Comparison of ENCODE assay signal across 14 cellular contexts in genomic region chr17:82645516-82645915, GRCh38. TPM values are rescaled to one million over a fixed set of nuclear protein-coding genes. Genes with fewer than 3 reads are reported as not detected.
DNase-seq lines count a peak whose midpoint lies in the region; ATAC-seq and TF ChIP-seq lines count a peak whose summit lies in the region.
"Had no signal": no experiment of that assay in that cellular context is flagged by ENCODE, and none has a peak within 500 bp of the region (broad histone marks: within the 10 kb centered on the region; RNA-seq: fewer than 3 reads in every experiment).

No MANE protein-coding gene starts in this region.

- H3K4me1 Mint-ChIP-seq in activated CD8-positive, alpha-beta memory T cell treated with anti-CD3 and anti-CD28 coated beads, Interleukin-2, amount 10 ng/mL, durations not matched to agents 7 days and 5 days = peaks cover 16% of the 10 kb centered on the region
- peaks cover 33% of the 10 kb centered on the region in 2 donors for H3K4me1 Mint-ChIP-seq in effector memory CD8-positive, alpha-beta T cell (ENCODE audit: low read depth in 2 of 2)
- H3K4me1 Mint-ChIP-seq in progenitor cell of endocrine pancreas (ENCODE audit: low read depth) = peaks cover 13% of the 10 kb centered on the region

- POLR2A ChIA-PET in PC-3 (lab: Charles Lee; ENCODE audit: unreplicated experiment) = no interaction called here

- H3K9me3 ChIP-seq in PC-3 (ENCODE audit: low read length) = no peaks in the 10 kb centered on the region
- H3K9me3 ChIP-seq: thyroid gland had no signal

- H3K9me3 Mint-ChIP-seq in activated CD8-positive, alpha-beta memory T cell treated with anti-CD3 and anti-CD28 coated beads, Interleukin-2, amount 10 ng/mL, durations not matched to agents 7 days and 5 days (ENCODE audit: low read depth) = no peaks in the 10 kb centered on the region
- H3K9me3 Mint-ChIP-seq in effector memory CD8-positive, alpha-beta T cell = no peaks in the 10 kb centered on the region
- H3K9me3 Mint-ChIP-seq in progenitor cell of endocrine pancreas (ENCODE audit: low read depth) = no peaks in the 10 kb centered on the region

- peaks cover 77% of the 10 kb centered on the region for H3K79me2 ChIP-seq in PC-3 (ENCODE audit: low read length)

- DNase-seq in activated CD8-positive, alpha-beta memory T cell treated with anti-CD3 and anti-CD28 coated beads, Interleukin-2, amount 10 ng/mL, durations not matched to agents 7 days and 5 days = no peak
- DNase-seq in activated CD8-positive, alpha-beta memory T cell treated with anti-CD3 and anti-CD28 coated beads, Interleukin-2, amount 50 U/mL, for 4 hours = no peak
- DNase-seq in PC-3 (peak; percentile 40), progenitor cell of endocrine pancreas (ENCODE audit: low spot score, unreplicated experiment) (no peak), SKM-1 (lab: John Stamatoyannopoulos, UW; ENCODE audit: unreplicated experiment) (no peak), NCI-H510A treated with DMSO at 0.1 percent for 48 hours (lab: John Stamatoyannopoulos, UW) (no peak), DMS53 (lab: John Stamatoyannopoulos, UW) (no peak)
- DNase-seq in effector memory CD8-positive, alpha-beta T cell = no peak
- DNase-seq: activated CD8-positive, alpha-beta memory T cell treated with anti-CD3 and anti-CD28 coated beads, Interleukin-2, amount 50 U/mL, for 48 hours; erythroblast; midbrain; NCI-H2171; T-helper 9 cell; thyroid gland had no signal

- no peak overlapping the region for H3K27ac Mint-ChIP-seq in activated CD8-positive, alpha-beta memory T cell treated with anti-CD3 and anti-CD28 coated beads, Interleukin-2, amount 10 ng/mL, durations not matched to agents 7 days and 5 days
- peak overlapping the region in 1 of 2 donors; percentile 86 for H3K27ac Mint-ChIP-seq in effector memory CD8-positive, alpha-beta T cell
- H3K27ac Mint-ChIP-seq in progenitor cell of endocrine pancreas = peak overlapping the region; percentile 67

- H3K27ac ChIP-seq in PC-3 (ENCODE audit: low read length) = no peak overlapping the region
- H3K27ac ChIP-seq: thyroid gland had no signal

- no peak for ATAC-seq in activated CD8-positive, alpha-beta memory T cell treated with anti-CD3 and anti-CD28 coated beads, Interleukin-2, amount 10 ng/mL, durations not matched to agents 7 days and 5 days
- no peak for ATAC-seq in PC-3
- ATAC-seq in effector memory CD8-positive, alpha-beta T cell (replicated peaks) = no peak

- H4K20me1 ChIP-seq in PC-3 (ENCODE audit: low read length) = peaks cover 45% of the 10 kb centered on the region

- H3K27me3 Mint-ChIP-seq in activated CD8-positive, alpha-beta memory T cell treated with anti-CD3 and anti-CD28 coated beads, Interleukin-2, amount 10 ng/mL, durations not matched to agents 7 days and 5 days = peaks cover 2% of the 10 kb centered on the region
- H3K27me3 Mint-ChIP-seq in effector memory CD8-positive, alpha-beta T cell = no peaks in the 10 kb centered on the region
- H3K27me3 Mint-ChIP-seq in progenitor cell of endocrine pancreas = no peaks in the 10 kb centered on the region

- CTCF ChIA-PET in activated CD8-positive, alpha-beta memory T cell treated with anti-CD3 and anti-CD28 coated beads, Interleukin-2, amount 10 ng/mL, durations not matched to agents 7 days and 5 days (lab: Charles Lee) = interaction anchor here (1.4 kb wide), 1 partner anchor 23 kb away, joined by 3 read pairs; no protein-coding TSS in a partner anchor
- CTCF ChIA-PET in PC-3 (lab: Charles Lee) = no interaction called here

- H3K27me3 ChIP-seq in PC-3 (ENCODE audit: low read length) = no peaks in the 10 kb centered on the region
- H3K27me3 ChIP-seq: thyroid gland had no signal

- peak overlapping the region; percentile 95 for H3K4me2 ChIP-seq in PC-3 (ENCODE audit: low read length)

- H3K4me3 Mint-ChIP-seq in activated CD8-positive, alpha-beta memory T cell treated with anti-CD3 and anti-CD28 coated beads, Interleukin-2, amount 10 ng/mL, durations not matched to agents 7 days and 5 days = peak overlapping the region; percentile 23
- peak overlapping the region; percentile 87 for H3K4me3 Mint-ChIP-seq in effector memory CD8-positive, alpha-beta T cell
- H3K4me3 Mint-ChIP-seq in progenitor cell of endocrine pancreas (ENCODE audit: low read depth) = peak overlapping the region; percentile 86

- H3K4me1 ChIP-seq in PC-3 (ENCODE audit: insufficient read depth, low read length) = peaks cover 17% of the 10 kb centered on the region

- TF ChIP-seq CTCF in PC-3 (conservative IDR thresholded peaks at IDR 0.05; ENCODE audit: low read depth, low read length) (no peak), progenitor cell of endocrine pancreas (IDR thresholded peaks at IDR 0.05; ENCODE audit: unreplicated experiment) (no peak)

- H3F3A ChIP-seq in PC-3 (ENCODE audit: low read length, unreplicated experiment) = no peaks in the 10 kb centered on the region

- intact Hi-C loops in PC-3 (cut with micrococcal nuclease) = no loop called here

- H3K4me3 ChIP-seq in PC-3 (ENCODE audit: low read length) = no peak overlapping the region; the same call in 1 of the 2 replicates
- H3K4me3 ChIP-seq: thyroid gland had no signal

- peaks cover 37% of the 10 kb centered on the region for H3K36me3 ChIP-seq in PC-3 (ENCODE audit: low read depth, low read length)

- H3K36me3 Mint-ChIP-seq in activated CD8-positive, alpha-beta memory T cell treated with anti-CD3 and anti-CD28 coated beads, Interleukin-2, amount 10 ng/mL, durations not matched to agents 7 days and 5 days = peaks cover 27% of the 10 kb centered on the region
- peaks cover 42% of the 10 kb centered on the region for H3K36me3 Mint-ChIP-seq in effector memory CD8-positive, alpha-beta T cell (ENCODE audit: insufficient read depth)
- H3K36me3 Mint-ChIP-seq in progenitor cell of endocrine pancreas (ENCODE audit: insufficient read depth) = peaks cover 13% of the 10 kb centered on the region

- H2AFZ ChIP-seq in PC-3 (ENCODE audit: low read length) = no peak overlapping the region

- no TSS peak for BruUV-seq in PC-3 (replicated peaks; lab: Mats Ljungman, UMichigan)

- H3K9ac ChIP-seq in PC-3 (ENCODE audit: low read length) = no peak overlapping the region

- no peaks in the 10 kb centered on the region for H3K9me2 ChIP-seq in PC-3 (replicated peaks; ENCODE audit: low read length)

RNA-seq across cellular contexts. Expression of gene WDR45B, which starts 2.7 kb away (rescaled TPM):
- 10 to 100 TPM; 37.0 to 41.4 TPM for total RNA-seq in activated CD8-positive, alpha-beta memory T cell treated with anti-CD3 and anti-CD28 coated beads, Interleukin-2, amount 10 ng/mL, durations not matched to agents 7 days and 5 days
- total RNA-seq in PC-3 (2014; rRNA removed) (101 and 110 TPM in 2 replicates), progenitor cell of endocrine pancreas (75.8 and 77.6 TPM in 2 replicates)

RNA-seq across cellular contexts. Expression of gene RAB40B, which starts 53.0 kb away (rescaled TPM):
- total RNA-seq in activated CD8-positive, alpha-beta memory T cell treated with anti-CD3 and anti-CD28 coated beads, Interleukin-2, amount 10 ng/mL, durations not matched to agents 7 days and 5 days = 1 to 10 TPM in 1 of 2 experiments, under 1 TPM in 1; 0.47 to 1.4 TPM
- 16.5 and 22.4 TPM in 2 replicates for total RNA-seq in PC-3 (2014; rRNA removed)
- total RNA-seq in progenitor cell of endocrine pancreas = 13.3 and 14.3 TPM in 2 replicates

Comparison
In these comparisons a context has a peak if more than half of its experiments do, and no peak if none do; other contexts are left out.
1. H3K4me3 Mint-ChIP-seq: peak in every context shown above with its lines; median percentile 87 in effector memory CD8-positive, alpha-beta T cell; 86 in progenitor cell of endocrine pancreas; 23 in activated CD8-positive, alpha-beta memory T cell treated with anti-CD3 and anti-CD28 coated beads, Interleukin-2, amount 10 ng/mL, durations not matched to agents 7 days and 5 days.